Comparison of ENCODE assay signal across 8 cellular contexts in the genomic region with DNA sequence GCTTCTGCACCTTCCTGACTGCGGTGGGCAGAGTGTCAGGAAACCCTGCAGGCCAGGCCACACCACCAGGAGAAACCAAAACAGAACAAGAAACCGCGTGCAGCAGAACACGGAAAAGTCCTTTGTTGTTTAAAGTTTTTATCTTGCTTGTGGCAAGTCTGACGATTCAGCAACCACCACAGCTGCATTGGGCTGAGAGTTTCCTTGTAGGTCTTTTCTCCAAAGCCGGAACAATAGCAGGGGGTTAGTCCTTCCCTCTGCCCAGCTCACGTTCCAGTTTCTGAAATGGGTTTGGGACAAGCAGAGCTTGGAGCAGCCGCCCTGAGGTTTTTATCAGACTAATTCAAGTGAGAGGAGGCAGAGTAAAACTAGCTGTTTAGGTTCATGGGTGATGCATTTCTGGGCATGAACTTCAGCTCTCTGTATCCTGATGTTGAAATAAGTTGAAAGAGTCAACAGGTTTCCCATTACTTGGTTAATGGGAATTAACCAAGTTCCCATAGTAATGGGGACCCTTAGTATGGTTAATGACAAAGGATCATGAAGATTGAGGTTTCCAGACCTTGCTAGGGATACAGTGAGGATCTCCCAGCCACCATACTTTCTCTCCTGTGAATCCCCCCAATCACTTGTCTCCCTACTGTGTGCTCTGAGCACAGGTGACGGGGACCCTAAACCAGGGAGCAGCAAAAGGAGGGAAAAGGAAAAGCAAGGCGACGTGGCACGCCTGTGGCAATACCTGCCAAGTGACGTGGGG.
DNase-seq lines count a peak whose midpoint lies in the region; ATAC-seq and TF ChIP-seq lines count a peak whose summit lies in the region.

No MANE protein-coding gene starts in this region.

- no peak for TF ChIP-seq CTCF in fibroblast of villous mesenchyme (IDR thresholded peaks at IDR 0.05; ENCODE audit: insufficient read depth, low read depth, low read length)

- DNase-seq in Kasumi-1 (lab: John Stamatoyannopoulos, UW) (peak; percentile 64 to 66), activated T-cell treated with anti-CD3 and anti-CD28 coated beads for 4 hours (peak; percentile 19), fibroblast of villous mesenchyme (ENCODE audit: low read depth) (peak; percentile 81), SIG-M5 (lab: John Stamatoyannopoulos, UW) (no peak)
- DNase-seq in stimulated activated CD4-positive, alpha-beta T cell treated with anti-CD3 and anti-CD28 coated beads, Interleukin-1b, Interleukin-23, amount 100 ng/mL, for 48 hours = peak; percentile 35

- no peak overlapping the region for H3K4me3 ChIP-seq in fibroblast of villous mesenchyme (ENCODE audit: low read depth, low read length)

- no peak for ATAC-seq in GM21825 (IDR thresholded peaks at IDR 0.05; ENCODE audit: unreplicated experiment)
- ATAC-seq in HG03342 (IDR thresholded peaks at IDR 0.05; ENCODE audit: unreplicated experiment) = no peak
- ATAC-seq in GM21447 (IDR thresholded peaks at IDR 0.05; ENCODE audit: unreplicated experiment) = no peak
